Comparison of ENCODE assay signal across 8 cellular contexts in genomic region chr12:52070243-52070925, GRCh38. TPM values are rescaled to one million over a fixed set of nuclear protein-coding genes. Genes with fewer than 3 reads are reported as not detected.
DNase-seq lines count a peak whose midpoint lies in the region; ATAC-seq and TF ChIP-seq lines count a peak whose summit lies in the region.

No MANE protein-coding gene starts in this region.

- H3K4me1 ChIP-seq in BLaER1 treated with 17β-estradiol and CSF1 and Interleukin-3, amounts not matched to agents 10 nM and 100 nM, result peaks cover 49 to 69% (median 66%) of the 10 kb centered on the region in 10 experiments
- H3K4me1 ChIP-seq in body of pancreas, result peaks cover 43% of the 10 kb centered on the region
- H3K4me1 ChIP-seq in mesendoderm (ENCODE audit: control insufficient read depth, low read depth, low read length), result peaks cover 6% of the 10 kb centered on the region

- H4K20me1 ChIP-seq in BLaER1 treated with 17β-estradiol and CSF1 and Interleukin-3, amounts not matched to agents 10 nM and 100 nM, result peaks cover 34 to 55% (median 53%) of the 10 kb centered on the region in 11 experiments; a peak in 21 of 22 replicates

- H2BK120ac ChIP-seq in mesendoderm (ENCODE audit: low read depth, low read length), result no peak overlapping the region

- H3K79me1 ChIP-seq in mesendoderm (ENCODE audit: low read length), result peaks cover 27% of the 10 kb centered on the region

- no peak for DNase-seq in body of pancreas
- DNase-seq in mesendoderm, result peak; percentile 34
- no peak for DNase-seq in NCI-H2227 treated with DMSO at 0.1 percent for 48 hours (lab: John Stamatoyannopoulos, UW)
- DNase-seq in 8988T, result no peak
- no peak for DNase-seq in cortex of kidney (lab: John Stamatoyannopoulos, UW)

- peak overlapping the region; percentile 92 to 99 (median 98) for H3K4me2 ChIP-seq in BLaER1 treated with 17β-estradiol and CSF1 and Interleukin-3, amounts not matched to agents 10 nM and 100 nM
- peak overlapping the region; percentile 99 for H3K4me2 ChIP-seq in mesendoderm (ENCODE audit: low read length)

- peaks cover 36% of the 10 kb centered on the region for H3K79me2 ChIP-seq in mesendoderm (ENCODE audit: control insufficient read depth, insufficient read depth, low read length)

- peak overlapping the region; percentile 94 to 100 (median 98) for H3K27ac ChIP-seq in BLaER1 treated with 17β-estradiol and CSF1 and Interleukin-3, amounts not matched to agents 10 nM and 100 nM
- peak overlapping the region; percentile 77 to 94 (median 87) for H3K27ac ChIP-seq in body of pancreas
- H3K27ac ChIP-seq in mesendoderm (ENCODE audit: low read depth, low read length), result no peak overlapping the region

- 2 to 3% methylated on average over 30 to 31 of the region's 31 CpGs for WGBS in body of pancreas, 2 donors
- WGBS in mesendoderm (ENCODE audit: extremely low coverage, insufficient coverage, low lambda C conversion rate), result no CpG with 5 or more reads among the region's 31 CpGs

- no peak overlapping the region for H4K8ac ChIP-seq in mesendoderm (ENCODE audit: low read depth, low read length)

- H3K9ac ChIP-seq in BLaER1 treated with 17β-estradiol and CSF1 and Interleukin-3, amounts not matched to agents 10 nM and 100 nM, result peak overlapping the region; percentile 89 to 99 (median 95)
- peak overlapping the region; percentile 97 for H3K9ac ChIP-seq in mesendoderm (ENCODE audit: low read length)

- no peak for TF ChIP-seq POLR2A in body of pancreas (IDR thresholded peaks at IDR 0.05)

- peak overlapping the region; percentile 95 for H3K23ac ChIP-seq in mesendoderm (ENCODE audit: low read length)

- peak overlapping the region; percentile 62 for H2AK5ac ChIP-seq in mesendoderm (ENCODE audit: low read length)

- H2BK15ac ChIP-seq in mesendoderm (replicated peaks; ENCODE audit: low read depth), result no peak overlapping the region

- H4K5ac ChIP-seq in mesendoderm (ENCODE audit: low read length), result no peak overlapping the region

- no peaks in the 10 kb centered on the region for H3K27me3 ChIP-seq in BLaER1 treated with 17β-estradiol and CSF1 and Interleukin-3, amounts not matched to agents 10 nM and 100 nM
- H3K27me3 ChIP-seq in body of pancreas (no peaks in the 10 kb centered on the region), mesendoderm (ENCODE audit: insufficient read depth, low read length, poor library complexity) (no peaks in the 10 kb centered on the region)

- H3K4me3 ChIP-seq in BLaER1 treated with 17β-estradiol and CSF1 and Interleukin-3, amounts not matched to agents 10 nM and 100 nM, result peak overlapping the region; percentile 81 to 99 (median 94)
- H3K4me3 ChIP-seq in body of pancreas (peak overlapping the region; percentile 85 to 87), mesendoderm (ENCODE audit: low read length) (peak overlapping the region; percentile 96)

- H3K9me3 ChIP-seq in BLaER1 treated with 17β-estradiol and CSF1 and Interleukin-3, amounts not matched to agents 10 nM and 100 nM (replicated peaks in 1 of 11), result no peaks in the 10 kb centered on the region
- H3K9me3 ChIP-seq in body of pancreas, result no peaks in the 10 kb centered on the region

- no peak overlapping the region for H3K4ac ChIP-seq in mesendoderm (ENCODE audit: low read depth, low read length)

- peak overlapping the region; percentile 98 for H3K56ac ChIP-seq in mesendoderm (ENCODE audit: low read length)

- TF ChIP-seq CTCF in body of pancreas (IDR thresholded peaks at IDR 0.05), result no peak

- peak overlapping the region; percentile 48 for H2BK5ac ChIP-seq in mesendoderm (ENCODE audit: low read length)

- H3K18ac ChIP-seq in mesendoderm (ENCODE audit: low read length), result peak overlapping the region; percentile 3

- peaks cover 18 to 34% (median 24%) of the 10 kb centered on the region in 11 experiments; a peak in 21 of 22 replicates for H3K36me3 ChIP-seq in BLaER1 treated with 17β-estradiol and CSF1 and Interleukin-3, amounts not matched to agents 10 nM and 100 nM
- H3K36me3 ChIP-seq in body of pancreas (replicated peaks in 1 of 2; ENCODE audit: insufficient read depth in 1 of 2, low read depth in 2 of 2), result peaks cover 0 to 3% of the 10 kb centered on the region in 2 donors
- peaks cover 4% of the 10 kb centered on the region for H3K36me3 ChIP-seq in mesendoderm (ENCODE audit: control insufficient read depth, insufficient read depth, low read length)

- ATAC-seq in HG03354 (IDR thresholded peaks at IDR 0.05; ENCODE audit: poor library complexity, severe bottlenecking, unreplicated experiment) (peak; percentile 3), body of pancreas (no peak), HG03469 (IDR thresholded peaks at IDR 0.05; ENCODE audit: unreplicated experiment) (no peak)

- intact Hi-C loops in body of pancreas (cut with DNase I), result no loop called here

RNA-seq across cellular contexts. Expression of gene ATG101, which starts 0.6 kb away (rescaled TPM):
- total RNA-seq in body of pancreas, result 10 to 100 TPM; 25.7 to 25.9 TPM
- polyA plus RNA-seq in mesendoderm (2013, experiment 1 of 2), result 30.6 TPM
- polyA plus RNA-seq in mesendoderm (2013, experiment 2 of 2), result 30.0 TPM

RNA-seq across cellular contexts. Expression of gene SMIM41, which starts 9.1 kb away (rescaled TPM):
- total RNA-seq in body of pancreas, result under 1 TPM; 0.26 to 0.66 TPM
- polyA plus RNA-seq in mesendoderm (2013, experiment 1 of 2), result 0.03 TPM
- polyA plus RNA-seq in mesendoderm (2013, experiment 2 of 2), result not detected

RNA-seq across cellular contexts. Expression of gene NR4A1, which starts 19.1 kb away (rescaled TPM):
- total RNA-seq in body of pancreas, result 100 to 1,000 TPM in 1 of 2 donors, 10 to 100 TPM in 1; 36.6 to 253 TPM
- 10.5 TPM for polyA plus RNA-seq in mesendoderm (2013, experiment 1 of 2)
- polyA plus RNA-seq in mesendoderm (2013, experiment 2 of 2), result 10.7 TPM
